ENCODE assay signal across 9 cellular contexts in the genomic region with DNA sequence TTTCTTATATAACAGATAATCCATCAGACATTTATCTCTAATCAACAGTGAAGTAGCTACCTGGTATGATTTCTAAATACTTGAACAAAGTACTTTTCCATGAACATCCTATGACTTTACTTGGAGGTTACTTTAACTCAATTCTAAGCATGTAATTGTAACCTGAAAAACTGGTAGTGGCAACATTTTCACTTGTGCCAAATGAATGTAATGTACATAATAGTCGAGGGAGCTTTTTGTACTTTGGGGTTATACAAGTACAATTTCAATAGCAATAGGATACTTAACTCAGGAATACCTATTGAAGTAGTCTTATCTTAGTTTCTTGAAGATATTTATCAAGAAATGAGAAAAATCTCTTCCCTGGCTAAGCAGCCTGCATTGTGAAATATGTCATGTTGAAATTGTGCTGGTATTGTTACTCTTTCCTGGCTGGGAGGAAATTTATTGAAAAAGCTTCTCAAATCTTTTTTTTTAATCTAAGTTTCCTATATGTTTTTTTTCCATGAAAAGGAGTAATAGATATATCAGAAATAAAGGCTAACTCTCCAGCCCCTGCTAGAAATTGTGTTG. TPM values are rescaled to one million over a fixed set of nuclear protein-coding genes. Genes with fewer than 3 reads are reported as not detected.
A peak's percentile ranks its signal among the peaks of the same experiment; 100 is the strongest.
DNase-seq lines count a peak whose midpoint lies in the region; ATAC-seq and TF ChIP-seq lines count a peak whose summit lies in the region.
"Had no signal": no experiment of that assay in that cellular context is flagged by ENCODE, and none has a peak within 500 bp of the region (broad histone marks: within the 10 kb centered on the region; RNA-seq: fewer than 3 reads in every experiment).

No MANE protein-coding gene starts in this region.

- H3K4me3 ChIP-seq in AG10803 (ENCODE audit: low read length): no peak overlapping the region
- peak overlapping the region; percentile 24 to 26 for H3K4me3 ChIP-seq in muscle layer of duodenum (ENCODE audit: low read depth in 1 of 2, low read length in 2 of 2)

- DNase-seq in AG10803 (ENCODE audit: low read depth) (peak; percentile 12), HT-29 (ENCODE audit: low spot score) (peak; percentile 45), caudate nucleus (lab: John Stamatoyannopoulos, UW) (no peak), DMS114 treated with DMSO at 0.1 percent for 48 hours (lab: John Stamatoyannopoulos, UW; ENCODE audit: unreplicated experiment) (no peak)

- ATAC-seq in HG02588 (IDR thresholded peaks at IDR 0.05; ENCODE audit: unreplicated experiment): no peak
- ATAC-seq in HG02642 (IDR thresholded peaks at IDR 0.05; ENCODE audit: poor library complexity, unreplicated experiment): no peak
- no peak for ATAC-seq in HG02938 (IDR thresholded peaks at IDR 0.05; ENCODE audit: unreplicated experiment)

- H3K27ac ChIP-seq in caudate nucleus (ENCODE audit: low read depth, low read length): peak overlapping the region; percentile 83
- peak overlapping the region; percentile 76 for H3K27ac ChIP-seq in muscle layer of duodenum (ENCODE audit: low read length)
- H3K27ac ChIP-seq: RWPE1 had no signal

- H3K9me3 ChIP-seq in muscle layer of duodenum (ENCODE audit: control insufficient read depth in 1 of 2, low read length in 2 of 2): no peaks in the 10 kb centered on the region

- no peak for TF ChIP-seq CTCF in AG10803 (conservative IDR thresholded peaks at IDR 0.05; ENCODE audit: low read length)

- peaks cover 0 to 7% of the 10 kb centered on the region in 2 donors for H3K36me3 ChIP-seq in muscle layer of duodenum (ENCODE audit: control insufficient read depth in 1 of 2, insufficient read depth in 2 of 2, low read length in 2 of 2)

- H3K27me3 ChIP-seq in muscle layer of duodenum (ENCODE audit: low read depth, low read length): no peaks in the 10 kb centered on the region

- peaks cover 15 to 30% of the 10 kb centered on the region in 2 donors for H3K4me1 ChIP-seq in muscle layer of duodenum (ENCODE audit: control insufficient read depth in 1 of 2, insufficient read depth in 2 of 2, low read length in 2 of 2)

RNA-seq across cellular contexts. Expression of gene CACYBP, which starts 33.7 kb away (rescaled TPM):
- total RNA-seq in HT-29 (2014; rRNA removed; shearing (Covaris generic)): 210 and 211 TPM in 2 replicates

RNA-seq across cellular contexts. Expression of gene MRPS14, which starts 57.1 kb away (rescaled TPM):
- total RNA-seq in HT-29 (2014; rRNA removed; shearing (Covaris generic)): 18.7 and 18.8 TPM in 2 replicates

Comparison
In these comparisons a context has a peak if more than half of its experiments do, and no peak if none do; other contexts are left out.
1. DNase-seq: peak in AG10803 (single experiment) and HT-29 (single experiment); none in caudate nucleus (0 of 61) and DMS114 treated with DMSO at 0.1 percent for 48 hours (single experiment).